Comparison of ENCODE assay signal across 9 cellular contexts in the genomic region with DNA sequence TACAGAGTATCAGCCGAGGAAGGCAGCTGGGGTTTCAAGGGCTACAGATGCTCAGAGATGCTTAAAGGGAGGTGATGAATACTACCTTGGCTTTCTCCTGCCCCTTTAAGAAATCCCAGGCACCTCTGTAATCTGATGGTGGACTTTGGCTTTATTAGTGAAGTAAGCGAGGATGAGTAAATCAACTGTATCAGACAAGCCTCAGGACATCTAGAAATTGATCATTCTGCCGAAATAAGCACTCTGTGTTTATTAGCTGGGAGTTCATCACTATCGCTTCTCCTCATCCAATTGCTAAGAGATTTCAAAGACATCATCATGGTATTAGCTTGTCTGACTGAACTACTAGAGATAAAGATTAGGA.
"Had no signal": no experiment of that assay in that cellular context is flagged by ENCODE, and none has a peak within 500 bp of the region (broad histone marks: within the 10 kb centered on the region; RNA-seq: fewer than 3 reads in every experiment).

No MANE protein-coding gene starts in this region.

- H3K27ac Mint-ChIP-seq: HFFc6 had no signal

- DNase-seq: GM23248, GOT3, H7, HFFc6, KBM-7 had no signal

- H3K27ac ChIP-seq: GM23248 had no signal

- H3K4me3 Mint-ChIP-seq: HFFc6 had no signal

- H3K4me1 ChIP-seq: HAP-1 had no signal

- H3K4me3 ChIP-seq: GM23248, HAP-1 had no signal

- H3K9me3 Mint-ChIP-seq: HFFc6 had no signal

- FAIRE-seq: HTR-8/SVneo had no signal

- H3K36me3 ChIP-seq: HAP-1 had no signal

- H3K27me3 Mint-ChIP-seq: IgD-negative memory B cell had no signal

- H3K9me3 ChIP-seq: HAP-1 had no signal

- ATAC-seq: HCT116 had no signal
